8 cellular contexts compared by ENCODE assay signal in the genomic region with DNA sequence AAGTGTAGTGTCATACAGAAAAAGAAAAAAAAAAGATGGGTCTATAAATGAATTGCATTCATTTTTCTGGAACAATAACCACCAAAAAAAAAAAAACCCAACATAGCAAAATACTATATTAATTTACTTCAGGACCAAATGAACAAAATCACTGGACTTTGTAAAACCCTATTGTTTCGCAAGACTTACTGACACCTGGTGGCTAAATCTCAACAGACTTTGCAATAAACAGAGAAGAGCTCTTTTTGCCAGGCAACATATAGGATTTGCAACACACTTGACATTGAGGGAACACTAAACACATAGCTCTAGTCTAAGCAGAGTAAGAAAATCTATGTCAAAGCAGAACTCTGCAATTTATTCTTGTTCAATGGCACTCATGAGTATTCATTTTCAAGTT.
A peak's percentile ranks its signal among the peaks of the same experiment; 100 is the strongest.
DNase-seq lines count a peak whose midpoint lies in the region; TF ChIP-seq lines count a peak whose summit lies in the region.
"Had no signal": no experiment of that assay in that cellular context is flagged by ENCODE, and none has a peak within 500 bp of the region (broad histone marks: within the 10 kb centered on the region; RNA-seq: fewer than 3 reads in every experiment).

No MANE protein-coding gene starts in this region.

- TF ChIP-seq RAD21 in neural cell (conservative IDR thresholded peaks at IDR 0.05): peak; percentile 78

- H3K23ac ChIP-seq in H9 (ENCODE audit: insufficient read length, low read depth, low read length): no peak overlapping the region

- H2BK15ac ChIP-seq in H9 (ENCODE audit: low read depth, low read length): no peak overlapping the region

- H4K5ac ChIP-seq in H9 (ENCODE audit: insufficient read length, low read depth, low read length): no peak overlapping the region

- no peak overlapping the region for H3K27ac Mint-ChIP-seq in H9
- H3K27ac Mint-ChIP-seq in activated T-helper 2 cell treated with anti-CD3 and anti-CD28 coated beads, Interferon-gamma antibody, Interleukin-2, Interleukin-4, amounts not matched to agents 10 μg/mL and 5 μg/mL and 100 μg/mL, durations not matched to agents 14 hours and 24 hours and 36 hours: no peak overlapping the region
- H3K27ac Mint-ChIP-seq: activated T-cell treated with anti-CD3 and anti-CD28 coated beads, Interleukin-2, amount 50 U/mL, for 72 hours had no signal

- H3K14ac ChIP-seq in H9 (ENCODE audit: insufficient read depth, low read length): no peak overlapping the region

- no peak overlapping the region for H3K9ac ChIP-seq in H9 (ENCODE audit: extremely low read depth, insufficient read length, low read length)
- no peak overlapping the region for H3K9ac ChIP-seq in neural cell (ENCODE audit: low read length)

- no peak overlapping the region for H2BK5ac ChIP-seq in H9 (ENCODE audit: insufficient read length, low read length)

- peaks cover 4 to 11% of the 10 kb centered on the region in 2 experiments; a peak in 1 of 4 replicates for H3K4me1 Mint-ChIP-seq in H9
- H3K4me1 Mint-ChIP-seq in activated T-helper 2 cell treated with anti-CD3 and anti-CD28 coated beads, Interferon-gamma antibody, Interleukin-2, Interleukin-4, amounts not matched to agents 10 μg/mL and 5 μg/mL and 100 μg/mL, durations not matched to agents 14 hours and 24 hours and 36 hours (ENCODE audit: low read depth): no peaks in the 10 kb centered on the region

- H4K91ac ChIP-seq in H9 (ENCODE audit: insufficient read length, low read depth, low read length): no peak overlapping the region

- H3K4ac ChIP-seq in H9 (ENCODE audit: low read depth, low read length): no peak overlapping the region

- H2AFZ ChIP-seq in H9 (ENCODE audit: low read length): no peak overlapping the region
- no peak overlapping the region for H2AFZ ChIP-seq in neural cell (ENCODE audit: low read depth, low read length)

- H3K79me1 ChIP-seq in H9 (ENCODE audit: insufficient read depth, low read depth, low read length, poor library complexity, severe bottlenecking): no peaks in the 10 kb centered on the region

- H4K20me1 ChIP-seq in H9 (ENCODE audit: control insufficient read depth, insufficient read depth, insufficient read length) (no peaks in the 10 kb centered on the region), neural cell (ENCODE audit: insufficient read depth) (no peaks in the 10 kb centered on the region)

- H3K27ac ChIP-seq in H9 (ENCODE audit: insufficient read length, low read depth, low read length) (no peak overlapping the region), neural cell (ENCODE audit: low read length) (no peak overlapping the region), stomach (no peak overlapping the region)

- no CpG with 5 or more reads among the region's 1 CpG for WGBS in H9 (ENCODE audit: extremely low coverage, insufficient read length, low lambda C conversion rate)
- 63 to 83% (median 70%) methylated on average over 1 of the region's 1 CpG for WGBS in stomach, 5 donors

- no peaks in the 10 kb centered on the region for H3K23me2 ChIP-seq in H9 (ENCODE audit: insufficient read length, low read depth, low read length, poor library complexity, severe bottlenecking)

- H3K4me1 ChIP-seq in H9 (ENCODE audit: insufficient read depth, low read length) (no peaks in the 10 kb centered on the region), stomach (no peaks in the 10 kb centered on the region)

- H2BK120ac ChIP-seq in H9 (ENCODE audit: low read depth, low read length, poor library complexity, severe bottlenecking): no peak overlapping the region

- no peak overlapping the region for H3T11ph ChIP-seq in H9 (ENCODE audit: low read length)

- H3K4me3 Mint-ChIP-seq in H9: no peak overlapping the region
- no peak overlapping the region for H3K4me3 Mint-ChIP-seq in activated T-helper 2 cell treated with anti-CD3 and anti-CD28 coated beads, Interferon-gamma antibody, Interleukin-2, Interleukin-4, amounts not matched to agents 10 μg/mL and 5 μg/mL and 100 μg/mL, durations not matched to agents 14 hours and 24 hours and 36 hours (ENCODE audit: low read depth)
- H3K4me3 Mint-ChIP-seq: activated T-cell treated with anti-CD3 and anti-CD28 coated beads, Interleukin-2, amount 50 U/mL, for 72 hours had no signal

- no peak overlapping the region for H4K8ac ChIP-seq in H9 (replicated peaks; ENCODE audit: insufficient read length, low read depth, low read length)

- TF ChIP-seq POLR2A in stomach (IDR thresholded peaks at IDR 0.05): no peak

- H3K9me3 ChIP-seq in H9 (ENCODE audit: control insufficient read depth, low read depth, low read length): no peaks in the 10 kb centered on the region
- H3K9me3 ChIP-seq in neural cell (ENCODE audit: low read length): no peaks in the 10 kb centered on the region
- no peaks in the 10 kb centered on the region for H3K9me3 ChIP-seq in stomach

- no peaks in the 10 kb centered on the region for H3K36me3 Mint-ChIP-seq in H9 (ENCODE audit: insufficient read depth in 1 of 3, low read depth in 3 of 3)
- H3K36me3 Mint-ChIP-seq in activated T-helper 2 cell treated with anti-CD3 and anti-CD28 coated beads, Interferon-gamma antibody, Interleukin-2, Interleukin-4, amounts not matched to agents 10 μg/mL and 5 μg/mL and 100 μg/mL, durations not matched to agents 14 hours and 24 hours and 36 hours (ENCODE audit: low read depth): no peaks in the 10 kb centered on the region

- TF ChIP-seq CTCF in H9 (conservative IDR thresholded peaks at IDR 0.05) (peak; percentile 71), neural cell (IDR thresholded peaks at IDR 0.05; ENCODE audit: poor library complexity, severe bottlenecking) (peak; percentile 72), stomach (IDR thresholded peaks at IDR 0.05) (peak in 2 of 7 experiments; percentile 14)

- H3K27me3 Mint-ChIP-seq in H9 (ENCODE audit: low read depth): no peaks in the 10 kb centered on the region
- H3K27me3 Mint-ChIP-seq in activated T-helper 2 cell treated with anti-CD3 and anti-CD28 coated beads, Interferon-gamma antibody, Interleukin-2, Interleukin-4, amounts not matched to agents 10 μg/mL and 5 μg/mL and 100 μg/mL, durations not matched to agents 14 hours and 24 hours and 36 hours (ENCODE audit: low read depth): no peaks in the 10 kb centered on the region

- TF ChIP-seq EP300 in neural cell (conservative IDR thresholded peaks at IDR 0.05; ENCODE audit: poor library complexity, severe bottlenecking): no peak
- TF ChIP-seq EP300 in stomach (IDR thresholded peaks at IDR 0.05): no peak

- H3K18ac ChIP-seq in H9 (ENCODE audit: insufficient read length, low read depth, low read length): no peak overlapping the region

- H3K4me2 ChIP-seq in H9 (ENCODE audit: insufficient read depth, insufficient read length, low read length) (no peak overlapping the region), neural cell (ENCODE audit: low read length) (no peak overlapping the region)

- H3K36me3 ChIP-seq in neural cell (ENCODE audit: insufficient read depth, low read length) (no peaks in the 10 kb centered on the region), stomach (no peaks in the 10 kb centered on the region)

- no peak overlapping the region for H2AK5ac ChIP-seq in H9 (ENCODE audit: insufficient read length, low read length)

- H3K4me3 ChIP-seq in neural cell (ENCODE audit: low read length): no peak overlapping the region
- H3K4me3 ChIP-seq in stomach: no peak overlapping the region

- no peaks in the 10 kb centered on the region for H3F3A ChIP-seq in neural cell (ENCODE audit: insufficient read depth, low read length, poor library complexity, severe bottlenecking)

- intact Hi-C loops in stomach (cut with DNase I; ENCODE audit: low total_unique reads): no loop called here
- intact Hi-C loops in activated T-helper 2 cell treated with anti-CD3 and anti-CD28 coated beads, Interferon-gamma antibody, Interleukin-2, Interleukin-4, amounts not matched to agents 10 μg/mL and 5 μg/mL and 100 μg/mL, durations not matched to agents 14 hours and 24 hours and 36 hours (cut with micrococcal nuclease): no loop called here

- no peak overlapping the region for H2BK12ac ChIP-seq in H9 (ENCODE audit: insufficient read length, low read depth, low read length)

- H3K56ac ChIP-seq in H9 (ENCODE audit: insufficient read length, low read depth, low read length): no peak overlapping the region

- H3K9me2 ChIP-seq in neural cell (ENCODE audit: insufficient read depth, low read length): no peaks in the 10 kb centered on the region

- DNase-seq in H9 (no peak), NCI-H524 treated with DMSO at 0.1 percent for 48 hours (lab: John Stamatoyannopoulos, UW) (peak; percentile 0), cerebellar cortex (ENCODE audit: low spot score) (peak; percentile 40), stomach (no peak)
- no peak for DNase-seq in stimulated activated CD4-positive, alpha-beta T cell treated with anti-CD3 and anti-CD28 coated beads, Interleukin-4, amount 100 ng/mL, for 1 hour
- DNase-seq in activated T-helper 2 cell treated with anti-CD3 and anti-CD28 coated beads, Interferon-gamma antibody, Interleukin-2, Interleukin-4, amounts not matched to agents 10 μg/mL and 5 μg/mL and 100 μg/mL, durations not matched to agents 14 hours and 24 hours and 36 hours (ENCODE audit: low spot score): no peak
- DNase-seq: activated T-cell treated with anti-CD3 and anti-CD28 coated beads, Interleukin-2, amount 50 U/mL, for 72 hours had no signal

- no peaks in the 10 kb centered on the region for H3K79me2 ChIP-seq in H9 (ENCODE audit: insufficient read depth, low read length)
- no peaks in the 10 kb centered on the region for H3K79me2 ChIP-seq in neural cell (replicated peaks; ENCODE audit: insufficient read depth, low read length)

- H3K9me3 Mint-ChIP-seq in H9: no peaks in the 10 kb centered on the region; a peak in 1 of 5 replicates
- H3K9me3 Mint-ChIP-seq in activated T-helper 2 cell treated with anti-CD3 and anti-CD28 coated beads, Interferon-gamma antibody, Interleukin-2, Interleukin-4, amounts not matched to agents 10 μg/mL and 5 μg/mL and 100 μg/mL, durations not matched to agents 14 hours and 24 hours and 36 hours: no peaks in the 10 kb centered on the region

- H3K27me3 ChIP-seq in H9 (ENCODE audit: insufficient read depth, low read length) (no peaks in the 10 kb centered on the region), neural cell (ENCODE audit: insufficient read depth, low read depth, low read length) (no peaks in the 10 kb centered on the region), stomach (no peaks in the 10 kb centered on the region)

- no peak overlapping the region for H2BK20ac ChIP-seq in H9 (ENCODE audit: low read depth, low read length, poor library complexity, severe bottlenecking)

Comparison
In these comparisons a context has a peak if more than half of its experiments do, and no peak if none do; other contexts are left out.
1. DNase-seq: peak in NCI-H524 treated with DMSO at 0.1 percent for 48 hours (single experiment) and cerebellar cortex (single experiment); none in H9 (single experiment), stimulated activated CD4-positive, alpha-beta T cell treated with anti-CD3 and anti-CD28 coated beads, Interleukin-4, amount 100 ng/mL, for 1 hour (single experiment), stomach (single experiment) and activated T-helper 2 cell treated with anti-CD3 and anti-CD28 coated beads, Interferon-gamma antibody, Interleukin-2, Interleukin-4, amounts not matched to agents 10 μg/mL and 5 μg/mL and 100 μg/mL, durations not matched to agents 14 hours and 24 hours and 36 hours (single experiment).